ENCODE assay signal across 28 cellular contexts in genomic region chr14:102258136-102258535, GRCh38.
"Had no signal": no experiment of that assay in that cellular context is flagged by ENCODE, and none has a peak within 500 bp of the region (broad histone marks: within the 10 kb centered on the region; RNA-seq: fewer than 3 reads in every experiment).

No MANE protein-coding gene starts in this region.

- H3K9me3 ChIP-seq: left lung, lower lobe of right lung, mucosa of descending colon, ovary, right atrium auricular region, right lobe of liver, stomach, testis, thyroid gland, transverse colon, uterus had no signal

- H3K36me3 ChIP-seq: left lung, lower lobe of right lung, ovary, right atrium auricular region, right lobe of liver, stomach, thyroid gland, transverse colon, uterus had no signal

- H3K9me3 Mint-ChIP-seq: immature natural killer cell; naive thymus-derived CD4-positive, alpha-beta T cell; natural killer cell treated with Interleukin-12 subunit alpha and Interleukin-12 subunit beta and Interleukin-15 and Interleukin-18, amount 100 ng/mL, for 72 hours; stimulated activated naive B cell treated with anti-CD40 and anti-IgM and Interleukin-4, amounts not matched to agents 10 μg/mL and 1 μg/mL and 100 μg/mL, for 72 hours had no signal

- H3K27ac Mint-ChIP-seq: immature natural killer cell; naive thymus-derived CD4-positive, alpha-beta T cell; natural killer cell treated with Interleukin-12 subunit alpha and Interleukin-12 subunit beta and Interleukin-15 and Interleukin-18, amount 100 ng/mL, for 72 hours; progenitor cell of endocrine pancreas; stimulated activated naive B cell treated with anti-CD40 and anti-IgM and Interleukin-4, amounts not matched to agents 10 μg/mL and 1 μg/mL and 100 μg/mL, for 72 hours had no signal

- H3K4me3 Mint-ChIP-seq: immature natural killer cell; naive thymus-derived CD4-positive, alpha-beta T cell; natural killer cell treated with Interleukin-12 subunit alpha and Interleukin-12 subunit beta and Interleukin-15 and Interleukin-18, amount 100 ng/mL, for 72 hours; stimulated activated naive B cell treated with anti-CD40 and anti-IgM and Interleukin-4, amounts not matched to agents 10 μg/mL and 1 μg/mL and 100 μg/mL, for 72 hours had no signal

- H3K4me1 Mint-ChIP-seq: immature natural killer cell; naive thymus-derived CD4-positive, alpha-beta T cell; stimulated activated naive B cell treated with anti-CD40 and anti-IgM and Interleukin-4, amounts not matched to agents 10 μg/mL and 1 μg/mL and 100 μg/mL, for 72 hours had no signal

- DNase-seq: hypothalamus; immature natural killer cell; kidney; left colon; left lung; lower lobe of right lung; mammary epithelial cell; mesendoderm; midbrain; mucosa of descending colon; naive thymus-derived CD4-positive, alpha-beta T cell; ovary; right lobe of liver; stimulated activated CD4-positive, alpha-beta T cell treated with anti-CD3 and anti-CD28 coated beads, Interleukin-12 subunit alpha, Interleukin-12 subunit beta, amount 100 ng/mL, for 4 hours; stimulated activated CD4-positive, alpha-beta T cell treated with anti-CD3 and anti-CD28 coated beads, Interleukin-15, amount 100 ng/mL, for 24 hours; stimulated activated CD4-positive, alpha-beta T cell treated with anti-CD3 and anti-CD28 coated beads, Interleukin-2, amount 100 ng/mL, for 24 hours; stimulated activated CD4-positive, alpha-beta T cell treated with anti-CD3 and anti-CD28 coated beads, Interleukin-4, amount 100 ng/mL, for 1 hour; stimulated activated naive B cell treated with anti-CD40 and anti-IgM and Interleukin-4, amounts not matched to agents 10 μg/mL and 1 μg/mL and 100 μg/mL, for 72 hours; stimulated activated naive CD8-positive, alpha-beta T cell treated with anti-CD3 and anti-CD28 coated beads, Interleukin-15, Interleukin-2, amounts not matched to agents 100 U/mL and 50 U/mL, for 24 hours; stomach; testis; thyroid gland; transverse colon; uterus had no signal

- ATAC-seq: left colon; left lung; lower lobe of right lung; mucosa of descending colon; naive thymus-derived CD4-positive, alpha-beta T cell; natural killer cell treated with Interleukin-12 subunit alpha and Interleukin-12 subunit beta and Interleukin-15 and Interleukin-18, amount 100 ng/mL, for 72 hours; right lobe of liver; stimulated activated naive B cell treated with anti-CD40 and anti-IgM and Interleukin-4, amounts not matched to agents 10 μg/mL and 1 μg/mL and 100 μg/mL, for 72 hours; stimulated activated naive CD8-positive, alpha-beta T cell treated with anti-CD3 and anti-CD28 coated beads, Interleukin-15, Interleukin-2, amounts not matched to agents 100 U/mL and 50 U/mL, for 24 hours had no signal

- H3K27ac ChIP-seq: left lung, lower lobe of right lung, ovary, right atrium auricular region, right lobe of liver, skin epidermis, stomach, testis, thyroid gland, transverse colon, uterus had no signal

- H3K4me1 ChIP-seq: left lung, lower lobe of right lung, right lobe of liver, transverse colon had no signal

- H3K36me3 Mint-ChIP-seq: immature natural killer cell; naive thymus-derived CD4-positive, alpha-beta T cell; natural killer cell treated with Interleukin-12 subunit alpha and Interleukin-12 subunit beta and Interleukin-15 and Interleukin-18, amount 100 ng/mL, for 72 hours; stimulated activated naive B cell treated with anti-CD40 and anti-IgM and Interleukin-4, amounts not matched to agents 10 μg/mL and 1 μg/mL and 100 μg/mL, for 72 hours had no signal

- H3K4me3 ChIP-seq: left lung, lower lobe of right lung, mucosa of descending colon, ovary, right atrium auricular region, right lobe of liver, skin epidermis, stomach, testis, thyroid gland, transverse colon, uterus had no signal

- H3K27me3 Mint-ChIP-seq: natural killer cell treated with Interleukin-12 subunit alpha and Interleukin-12 subunit beta and Interleukin-15 and Interleukin-18, amount 100 ng/mL, for 72 hours; progenitor cell of endocrine pancreas had no signal

- H3K27me3 ChIP-seq: left lung, ovary, right atrium auricular region, right lobe of liver, stomach, testis, thyroid gland, transverse colon, uterus had no signal
